Comparison of ENCODE assay signal across 26 cellular contexts in the genomic region with DNA sequence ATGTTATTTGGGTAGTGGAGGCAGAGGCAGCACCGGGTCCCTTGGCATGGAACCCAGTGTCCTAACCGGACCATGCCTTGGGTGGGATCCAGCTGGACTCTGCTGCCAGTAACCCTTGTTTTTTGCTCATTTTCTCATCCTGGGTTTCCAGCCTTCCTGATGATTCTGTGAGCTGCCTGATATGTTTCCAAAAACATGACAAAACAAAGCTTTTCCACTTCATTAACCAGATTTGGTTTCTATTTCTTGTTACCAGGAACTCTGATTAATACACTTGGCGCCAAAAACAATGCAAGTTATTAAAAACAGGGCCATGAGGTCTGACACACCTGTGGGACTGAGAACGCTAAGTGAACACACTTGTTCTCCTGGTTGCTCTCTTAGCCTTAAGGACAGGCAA. TPM values are rescaled to one million over a fixed set of nuclear protein-coding genes. Genes with fewer than 3 reads are reported as not detected.
"Had no signal": no experiment of that assay in that cellular context is flagged by ENCODE, and none has a peak within 500 bp of the region (broad histone marks: within the 10 kb centered on the region; RNA-seq: fewer than 3 reads in every experiment).

No MANE protein-coding gene starts in this region.

- H3K4me1 ChIP-seq: colonic mucosa, foreskin keratinocyte, lower lobe of right lung, parathyroid adenoma, stomach, upper lobe of left lung had no signal

- H3K9me3 Mint-ChIP-seq: activated naive CD4-positive, alpha-beta T cell treated with anti-CD3 and anti-CD28 coated beads, Interleukin-2, amount 50 U/mL, for 24 hours had no signal

- ATAC-seq: activated CD8-positive, alpha-beta T cell treated with anti-CD3 and anti-CD28 coated beads, Interleukin-2, amount 10 ng/mL, durations not matched to agents 7 days and 5 days; left lobe of liver; lower lobe of right lung; naive thymus-derived CD4-positive, alpha-beta T cell; sciatic nerve; stimulated activated memory B cell treated with anti-CD40 and anti-IgM and Interleukin-4, amounts not matched to agents 10 μg/mL and 1 μg/mL and 100 μg/mL, for 72 hours had no signal

- H3K4me1 Mint-ChIP-seq: activated naive CD4-positive, alpha-beta T cell treated with anti-CD3 and anti-CD28 coated beads, Interleukin-2, amount 50 U/mL, for 24 hours; stimulated activated memory B cell treated with anti-CD40 and anti-IgM and Interleukin-4, amounts not matched to agents 10 μg/mL and 1 μg/mL and 100 μg/mL, for 72 hours had no signal

- H3K9me3 ChIP-seq: colonic mucosa, lower lobe of right lung, neutrophil, upper lobe of left lung had no signal

- H3K27me3 ChIP-seq: brain microvascular endothelial cell, colonic mucosa, dorsolateral prefrontal cortex, foreskin keratinocyte, hepatocyte, neutrophil, stomach, upper lobe of left lung had no signal

- H2AFZ ChIP-seq: hepatocyte, parathyroid adenoma had no signal

- FAIRE-seq: TTC549 had no signal

- DNase-seq: activated CD4-positive, alpha-beta T cell treated with anti-CD3 and anti-CD28 coated beads for 1 hour; activated CD4-positive, alpha-beta T cell treated with anti-CD3 and anti-CD28 coated beads, Interleukin-2, amount 50 U/mL, for 1 hour; activated CD8-positive, alpha-beta T cell treated with anti-CD3 and anti-CD28 coated beads, Interleukin-2, amount 10 ng/mL, durations not matched to agents 7 days and 5 days; activated gamma-delta T cell treated with Interleukin-2 at 50 U/mL for 16 hours; brain microvascular endothelial cell; central memory CD4-positive, alpha-beta T cell; colonic mucosa; foreskin keratinocyte; immature natural killer cell; lower lobe of right lung; naive thymus-derived CD4-positive, alpha-beta T cell; stimulated activated CD4-positive, alpha-beta T cell treated with anti-CD3 and anti-CD28 coated beads, Interleukin-15, amount 100 ng/mL, for 24 hours; stomach; T-helper 1 cell; upper lobe of left lung; WERI-Rb-1 had no signal

- H3K4me3 Mint-ChIP-seq: activated CD8-positive, alpha-beta T cell treated with anti-CD3 and anti-CD28 coated beads, Interleukin-2, amount 10 ng/mL, durations not matched to agents 7 days and 5 days; activated naive CD4-positive, alpha-beta T cell treated with anti-CD3 and anti-CD28 coated beads, Interleukin-2, amount 50 U/mL, for 24 hours; immature natural killer cell; naive thymus-derived CD4-positive, alpha-beta T cell; stimulated activated memory B cell treated with anti-CD40 and anti-IgM and Interleukin-4, amounts not matched to agents 10 μg/mL and 1 μg/mL and 100 μg/mL, for 72 hours had no signal

- H3K4me2 ChIP-seq: hepatocyte, smooth muscle cell had no signal

- H3K79me2 ChIP-seq: hepatocyte, parathyroid adenoma had no signal

- H3K4me3 ChIP-seq: colonic mucosa, dorsolateral prefrontal cortex, hepatocyte, lower lobe of right lung, smooth muscle cell, stomach, upper lobe of left lung had no signal

- H3K27ac ChIP-seq: brain microvascular endothelial cell, colonic mucosa, dorsolateral prefrontal cortex, foreskin keratinocyte, hepatocyte, lower lobe of right lung, neutrophil, parathyroid adenoma, upper lobe of left lung, WERI-Rb-1 had no signal

- H3K36me3 Mint-ChIP-seq: activated naive CD4-positive, alpha-beta T cell treated with anti-CD3 and anti-CD28 coated beads, Interleukin-2, amount 50 U/mL, for 24 hours; immature natural killer cell; stimulated activated memory B cell treated with anti-CD40 and anti-IgM and Interleukin-4, amounts not matched to agents 10 μg/mL and 1 μg/mL and 100 μg/mL, for 72 hours had no signal

- H3K9ac ChIP-seq: parathyroid adenoma had no signal

- H3K27ac Mint-ChIP-seq: activated CD8-positive, alpha-beta T cell treated with anti-CD3 and anti-CD28 coated beads, Interleukin-2, amount 10 ng/mL, durations not matched to agents 7 days and 5 days; activated naive CD4-positive, alpha-beta T cell treated with anti-CD3 and anti-CD28 coated beads, Interleukin-2, amount 50 U/mL, for 24 hours; immature natural killer cell; naive thymus-derived CD4-positive, alpha-beta T cell; stimulated activated memory B cell treated with anti-CD40 and anti-IgM and Interleukin-4, amounts not matched to agents 10 μg/mL and 1 μg/mL and 100 μg/mL, for 72 hours had no signal

- H3K36me3 ChIP-seq: brain microvascular endothelial cell, colonic mucosa, lower lobe of right lung, neutrophil, stomach, upper lobe of left lung, WERI-Rb-1 had no signal

RNA-seq across cellular contexts. Expression of a gene that starts 32.8 kb away (rescaled TPM):
- polyA plus RNA-seq: naive thymus-derived CD4-positive, alpha-beta T cell had no signal
